8 cellular contexts compared by ENCODE assay signal in genomic region chr2:218217366-218218309, GRCh38. TPM values are rescaled to one million over a fixed set of nuclear protein-coding genes. Genes with fewer than 3 reads are reported as not detected.
DNase-seq lines count a peak whose midpoint lies in the region.

No MANE protein-coding gene starts in this region.

- WGBS in GM23248 (ENCODE audit: low coverage in 1 of 2, low lambda C conversion rate in 2 of 2, missing lambda C conversion rate in 2 of 2), 2 experiments: 0 to 1% methylated on average over 34 to 47 of the region's 47 CpGs

- in situ Hi-C loops in GM23248 (cut with MboI): no loop called here

- peaks cover 22% of the 10 kb centered on the region for H3F3A ChIP-seq in GM23248 (ENCODE audit: insufficient read depth)

- H3K4me3 ChIP-seq in GM23248 (peak overlapping the region; percentile 99), endocrine pancreas (ENCODE audit: control insufficient read depth, insufficient read depth, low read length) (peak overlapping the region; percentile 91)

- H3K27ac ChIP-seq in GM23248: peak overlapping the region; percentile 88

- H3K27me3 ChIP-seq in GM23248 (replicated peaks; ENCODE audit: insufficient read depth) (no peaks in the 10 kb centered on the region), endocrine pancreas (ENCODE audit: control insufficient read depth, insufficient read depth, low read length) (no peaks in the 10 kb centered on the region)

- peak overlapping the region; percentile 100 for H3K4me2 ChIP-seq in GM23248 (ENCODE audit: unreplicated experiment)

- H3K4me1 ChIP-seq in ES-I3 (ENCODE audit: insufficient read depth, low read length): peaks cover 18% of the 10 kb centered on the region
- peaks cover 40% of the 10 kb centered on the region for H3K4me1 ChIP-seq in GM23248 (ENCODE audit: insufficient read depth)
- H3K4me1 ChIP-seq in endocrine pancreas (ENCODE audit: control insufficient read depth, insufficient read depth, low read length): peaks cover 13% of the 10 kb centered on the region

- H3K36me3 ChIP-seq in ES-I3 (ENCODE audit: insufficient read depth, low read length) (peaks cover 4% of the 10 kb centered on the region; the same call in 1 of the 2 replicates), GM23248 (ENCODE audit: low read depth) (peaks cover 5% of the 10 kb centered on the region; the same call in 1 of the 2 replicates), endocrine pancreas (ENCODE audit: control insufficient read depth, insufficient read depth, low read length) (no peaks in the 10 kb centered on the region)

- no peaks in the 10 kb centered on the region for H3K9me2 ChIP-seq in GM23248 (ENCODE audit: insufficient read depth)

- H3K9me3 ChIP-seq in ES-I3 (ENCODE audit: control insufficient read depth, insufficient read depth, low read length) (no peaks in the 10 kb centered on the region), GM23248 (ENCODE audit: low read depth) (no peaks in the 10 kb centered on the region), endocrine pancreas (ENCODE audit: control insufficient read depth, low read length) (no peaks in the 10 kb centered on the region)

- DNase-seq in GM23248 (peak; percentile 73), NAMALWA (ENCODE audit: low spot score) (peak; percentile 66), mucosa of gallbladder (ENCODE audit: low spot score) (peak; percentile 40), HPDE6-E6E7 (ENCODE audit: extremely low spot score) (no peak)
- peak; percentile 59 to 69 for DNase-seq in activated CD8-positive, alpha-beta memory T cell treated with anti-CD3 and anti-CD28 coated beads for 4 hours (ENCODE audit: low read depth in 2 of 2)
- peak; percentile 56 to 67 for DNase-seq in stimulated activated CD8-positive, alpha-beta memory T cell treated with anti-CD3 and anti-CD28 coated beads, Interleukin-4, amount 100 ng/mL, for 4 hours (ENCODE audit: low read depth in 2 of 2, low spot score in 1 of 2)

- H2AFZ ChIP-seq in GM23248: peak overlapping the region; percentile 66

- peaks cover 67% of the 10 kb centered on the region for H3K79me2 ChIP-seq in GM23248 (ENCODE audit: insufficient read depth)

- H3K9ac ChIP-seq in ES-I3 (ENCODE audit: low read depth, low read length) (peak overlapping the region; percentile 98), GM23248 (peak overlapping the region; percentile 98), endocrine pancreas (ENCODE audit: control insufficient read depth, insufficient read depth, low read length) (peak overlapping the region; percentile 96)

- peaks cover 35% of the 10 kb centered on the region for H4K20me1 ChIP-seq in GM23248 (ENCODE audit: insufficient read depth)

RNA-seq across cellular contexts. Expression of gene ARPC2, which starts 0.6 kb away (rescaled TPM):
- total RNA-seq in GM23248 (2014; rRNA removed; shearing (Covaris generic)): 568 and 644 TPM in 2 replicates
- polyA plus RNA-seq in GM23248 (2016; fragmentation: Nextera tagmentation; extraction: Ambion mirVana): 837 and 851 TPM in 2 replicates
- 239 TPM for total RNA-seq in mucosa of gallbladder

RNA-seq across cellular contexts. Expression of gene GPBAR1, which starts 43.2 kb away (rescaled TPM):
- total RNA-seq in GM23248 (2014; rRNA removed; shearing (Covaris generic)): not detected in 2 replicates
- polyA plus RNA-seq in GM23248 (2016; fragmentation: Nextera tagmentation; extraction: Ambion mirVana): 0.14 TPM in 1 of 2 replicates, not detected in the other
- total RNA-seq in mucosa of gallbladder: 49.3 TPM

RNA-seq across cellular contexts. Expression of gene CXCR1, which starts 50.9 kb away (rescaled TPM):
- total RNA-seq in GM23248 (2014; rRNA removed; shearing (Covaris generic)): not detected in 2 replicates
- not detected in 2 replicates for polyA plus RNA-seq in GM23248 (2016; fragmentation: Nextera tagmentation; extraction: Ambion mirVana)
- total RNA-seq in mucosa of gallbladder: not detected

RNA-seq across cellular contexts. Expression of gene AAMP, which starts 52.3 kb away (rescaled TPM):
- 117 and 191 TPM in 2 replicates for total RNA-seq in GM23248 (2014; rRNA removed; shearing (Covaris generic))
- polyA plus RNA-seq in GM23248 (2016; fragmentation: Nextera tagmentation; extraction: Ambion mirVana): 112 and 114 TPM in 2 replicates
- 114 TPM for total RNA-seq in mucosa of gallbladder

RNA-seq across cellular contexts. Expression of gene PNKD, which starts 52.7 kb away (rescaled TPM):
- total RNA-seq in GM23248 (2014; rRNA removed; shearing (Covaris generic)): 22.8 and 28.6 TPM in 2 replicates
- polyA plus RNA-seq in GM23248 (2016; fragmentation: Nextera tagmentation; extraction: Ambion mirVana): 79.3 and 82.7 TPM in 2 replicates
- total RNA-seq in mucosa of gallbladder: 154 TPM

Comparison
In these comparisons a context has a peak if more than half of its experiments do, and no peak if none do; other contexts are left out.
1. RNA of gene GPBAR1, which starts 43.2 kb away (total RNA-seq): 49.3 TPM in mucosa of gallbladder (single experiment); not detected in GM23248; every median in the first group is over 10 times any median in the second.
2. Peak in every context shown above with its lines, with median percentiles within 50 percentile points of each other: H3K9ac ChIP-seq.